ENCODE assay signal across 24 cellular contexts in the genomic region with DNA sequence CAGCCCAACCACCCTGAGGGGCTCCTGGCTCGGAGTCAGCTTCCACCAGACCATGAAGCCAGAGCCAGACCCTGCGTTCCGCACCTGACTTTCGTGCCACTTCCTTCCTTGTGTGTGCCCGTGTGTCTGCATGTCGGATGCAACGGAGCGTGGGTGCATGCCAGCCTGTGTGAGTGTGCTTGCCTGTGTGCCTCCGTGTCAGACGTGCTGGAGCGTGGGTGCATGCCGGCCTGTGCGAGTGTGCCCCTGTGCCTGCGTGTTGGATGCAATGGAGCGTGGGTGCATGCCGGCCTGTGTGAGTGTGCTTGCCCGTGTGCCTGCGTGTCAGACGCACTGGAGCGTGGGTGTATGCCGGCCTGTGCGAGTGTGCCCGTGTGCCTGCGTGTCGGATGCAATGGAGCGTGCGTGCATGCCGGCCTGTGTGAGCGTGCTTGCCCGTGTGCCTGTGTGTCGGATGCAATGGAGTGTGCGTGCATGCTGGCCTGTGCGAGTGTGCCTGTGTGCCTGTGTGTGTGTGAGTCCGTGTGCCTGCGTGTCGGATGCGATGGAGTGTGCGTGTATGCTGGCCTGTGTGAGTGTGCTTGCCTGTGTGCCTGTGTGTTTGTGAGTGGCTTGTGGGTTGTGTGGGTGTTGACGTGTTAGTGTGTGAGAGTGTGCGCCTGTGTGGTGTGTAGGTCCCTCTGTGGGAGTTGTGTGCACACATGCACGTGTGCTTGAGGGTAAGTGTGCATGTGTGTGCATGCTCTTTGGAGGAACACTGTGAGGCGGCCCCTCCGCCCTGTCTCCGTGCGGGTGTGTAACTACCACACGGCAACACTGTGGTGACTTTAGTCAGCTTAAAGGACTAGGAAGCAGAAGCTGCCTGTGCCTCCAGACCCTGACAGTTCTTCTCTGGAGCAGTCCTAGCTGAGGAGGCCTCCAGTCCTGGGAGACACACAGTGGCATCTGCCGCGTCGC. TPM values are rescaled to one million over a fixed set of nuclear protein-coding genes. Genes with fewer than 3 reads are reported as not detected.
DNase-seq lines count a peak whose midpoint lies in the region; ATAC-seq and TF ChIP-seq lines count a peak whose summit lies in the region.
"Had no signal": no experiment of that assay in that cellular context is flagged by ENCODE, and none has a peak within 500 bp of the region (broad histone marks: within the 10 kb centered on the region; RNA-seq: fewer than 3 reads in every experiment).

No MANE protein-coding gene starts in this region.

- intact Hi-C loops in dorsolateral prefrontal cortex (cut with DNase I) (no loop called here), A673 (cut with micrococcal nuclease; ENCODE audit: unreplicated experiment) (no loop called here), MCF 10A (cut with micrococcal nuclease) (no loop called here)

- TF ChIP-seq CTCF in dorsolateral prefrontal cortex (IDR thresholded peaks at IDR 0.05 in 54 of 56, conservative IDR thresholded peaks at IDR 0.05 in 2 of 56; ENCODE audit: low read depth in 1 of 56, partially characterized antibody in 56 of 56) (no peak), upper lobe of left lung (IDR thresholded peaks at IDR 0.05) (no peak), A673 (conservative IDR thresholded peaks at IDR 0.05; ENCODE audit: low read depth, low read length) (no peak), MCF 10A (IDR thresholded peaks at IDR 0.05; ENCODE audit: unreplicated experiment) (no peak)

- ATAC-seq in naive B cell (ENCODE audit: low read depth in 2 of 2) = peak; percentile 56 to 80
- peak in 1 of 2 donors; percentile 39 for ATAC-seq in upper lobe of left lung (ENCODE audit: low FRiP score in 2 of 2)
- ATAC-seq: foreskin keratinocyte; stimulated activated memory B cell treated with anti-CD40 and anti-IgM and Interleukin-4, amounts not matched to agents 10 μg/mL and 1 μg/mL and 100 μg/mL, for 72 hours had no signal

- no peaks in the 10 kb centered on the region for H3K27me3 ChIP-seq in dorsolateral prefrontal cortex
- no peaks in the 10 kb centered on the region for H3K27me3 ChIP-seq in upper lobe of left lung
- no peaks in the 10 kb centered on the region for H3K27me3 ChIP-seq in A673 (replicated peaks; ENCODE audit: insufficient read depth, low read depth, low read length, poor library complexity)
- no peaks in the 10 kb centered on the region for H3K27me3 ChIP-seq in CD8-positive, alpha-beta memory T cell (ENCODE audit: insufficient read depth, low read length, poor library complexity, severe bottlenecking)
- H3K27me3 ChIP-seq: foreskin keratinocyte, tibial nerve had no signal

- peaks cover 15 to 24% (median 23%) of the 10 kb centered on the region in 3 donors for H3K4me1 Mint-ChIP-seq in naive B cell
- no peaks in the 10 kb centered on the region for H3K4me1 Mint-ChIP-seq in CD8-positive, alpha-beta memory T cell
- no peaks in the 10 kb centered on the region for H3K4me1 Mint-ChIP-seq in MCF 10A (ENCODE audit: insufficient read depth, unreplicated experiment)
- H3K4me1 Mint-ChIP-seq: activated naive CD4-positive, alpha-beta T cell treated with anti-CD3 and anti-CD28 coated beads, Interleukin-2, amount 50 U/mL, for 24 hours; CD4-positive, CD25-positive, alpha-beta regulatory T cell had no signal

- DNase-seq in activated effector memory CD4-positive, alpha-beta T cell treated with anti-CD3 and anti-CD28 coated beads, Interleukin-2, amount 50 U/mL, for 16 hours = peak; percentile 37
- no peak for DNase-seq in activated effector memory CD4-positive, alpha-beta T cell treated with Interleukin-2 at 50 U/mL for 16 hours
- DNase-seq in dorsolateral prefrontal cortex = peak in 8 of 10 donors; percentile 20 to 61 (median 38)
- no peak for DNase-seq in naive B cell
- peak; percentile 18 to 71 for DNase-seq in upper lobe of left lung
- no peak for DNase-seq in A673 (ENCODE audit: low spot score)
- no peak for DNase-seq in CD8-positive, alpha-beta memory T cell
- DNase-seq in MCF 10A (ENCODE audit: unreplicated experiment) = no peak
- DNase-seq: activated CD4-positive, alpha-beta T cell treated with anti-CD3 and anti-CD28 coated beads for 4 hours; CD4-positive, CD25-positive, alpha-beta regulatory T cell; DMS53; foreskin keratinocyte; NCI-H1694; NCI-H2227 treated with DMSO at 0.1 percent for 48 hours; SW 1271 had no signal

- no peak for TF ChIP-seq EP300 in upper lobe of left lung (IDR thresholded peaks at IDR 0.05)

- H3K27ac Mint-ChIP-seq in naive B cell (peak overlapping the region in 3 of 6 donors; percentile 7 to 88 (median 80)), MCF 10A (ENCODE audit: low read depth, unreplicated experiment) (no peak overlapping the region)
- peak overlapping the region in 1 of 8 donors; percentile 64 for H3K27ac Mint-ChIP-seq in CD8-positive, alpha-beta memory T cell
- H3K27ac Mint-ChIP-seq: activated naive CD4-positive, alpha-beta T cell treated with anti-CD3 and anti-CD28 coated beads, Interleukin-2, amount 50 U/mL, for 24 hours; CD4-positive, CD25-positive, alpha-beta regulatory T cell; dendritic cell treated with granulocyte-macrophage colony-stimulating factor and Interleukin-4, amounts not matched to agents 40 ng/mL and 50 ng/mL, for 4 days; stimulated activated memory B cell treated with anti-CD40 and anti-IgM and Interleukin-4, amounts not matched to agents 10 μg/mL and 1 μg/mL and 100 μg/mL, for 72 hours had no signal

- H3K4me1 ChIP-seq in upper lobe of left lung (no peaks in the 10 kb centered on the region), A673 (ENCODE audit: insufficient read depth, low read length, poor library complexity, severe bottlenecking) (no peaks in the 10 kb centered on the region)
- H3K4me1 ChIP-seq in CD8-positive, alpha-beta memory T cell (ENCODE audit: insufficient read depth, low read length) = no peaks in the 10 kb centered on the region
- H3K4me1 ChIP-seq: A549, foreskin keratinocyte, prostate gland, tibial nerve had no signal

- 82 to 85% methylated on average over 44 to 49 of the region's 49 CpGs for WGBS in upper lobe of left lung, 2 donors

- CTCF ChIA-PET in A673 (lab: Charles Lee) = no interaction called here
- CTCF ChIA-PET in CD8-positive, alpha-beta memory T cell (lab: Charles Lee) = no interaction called here
- CTCF ChIA-PET in MCF 10A (lab: Yijun Ruan, JAX) = no interaction called here

- peaks cover 0 to 7% (median 6%) of the 10 kb centered on the region in 3 donors for H3K27me3 Mint-ChIP-seq in naive B cell
- H3K27me3 Mint-ChIP-seq in CD8-positive, alpha-beta memory T cell = no peaks in the 10 kb centered on the region
- H3K27me3 Mint-ChIP-seq in MCF 10A (ENCODE audit: insufficient read depth, unreplicated experiment) = no peaks in the 10 kb centered on the region
- H3K27me3 Mint-ChIP-seq: activated naive CD4-positive, alpha-beta T cell treated with anti-CD3 and anti-CD28 coated beads, Interleukin-2, amount 50 U/mL, for 24 hours; CD4-positive, CD25-positive, alpha-beta regulatory T cell had no signal

- BruUV-seq in A673 (replicated peaks; lab: Mats Ljungman, UMichigan) (no TSS peak), MCF 10A (replicated peaks; lab: Mats Ljungman, UMichigan) (no TSS peak)

- H3K27ac ChIP-seq in dorsolateral prefrontal cortex (peak overlapping the region in 13 of 59 donors; percentile 4 to 62 (median 26)), upper lobe of left lung (no peak overlapping the region), A673 (ENCODE audit: low read depth, low read length, poor library complexity, severe bottlenecking) (no peak overlapping the region)
- no peak overlapping the region for H3K27ac ChIP-seq in CD8-positive, alpha-beta memory T cell (ENCODE audit: low read depth, low read length)
- H3K27ac ChIP-seq: A549, epithelial cell of prostate, foreskin keratinocyte, prostate gland, RWPE1, tibial nerve had no signal

- peak overlapping the region in 3 of 8 donors; percentile 44 to 67 (median 63) for H3K4me3 Mint-ChIP-seq in naive B cell
- no peak overlapping the region for H3K4me3 Mint-ChIP-seq in CD8-positive, alpha-beta memory T cell
- no peak overlapping the region for H3K4me3 Mint-ChIP-seq in MCF 10A (ENCODE audit: unreplicated experiment)
- H3K4me3 Mint-ChIP-seq: activated naive CD4-positive, alpha-beta T cell treated with anti-CD3 and anti-CD28 coated beads, Interleukin-2, amount 50 U/mL, for 24 hours; CD4-positive, CD25-positive, alpha-beta regulatory T cell; dendritic cell treated with granulocyte-macrophage colony-stimulating factor and Interleukin-4, amounts not matched to agents 40 ng/mL and 50 ng/mL, for 4 days; stimulated activated memory B cell treated with anti-CD40 and anti-IgM and Interleukin-4, amounts not matched to agents 10 μg/mL and 1 μg/mL and 100 μg/mL, for 72 hours had no signal

- H3K9me3 ChIP-seq in upper lobe of left lung (peaks cover 0 to 4% (median 0%) of the 10 kb centered on the region in 4 donors), A673 (ENCODE audit: low read depth, low read length, poor library complexity, severe bottlenecking) (no peaks in the 10 kb centered on the region)
- no peaks in the 10 kb centered on the region for H3K9me3 ChIP-seq in CD8-positive, alpha-beta memory T cell (ENCODE audit: low read length)
- H3K9me3 ChIP-seq: A549, prostate gland had no signal

- H3K36me3 Mint-ChIP-seq in naive B cell (no peaks in the 10 kb centered on the region), MCF 10A (ENCODE audit: insufficient read depth, unreplicated experiment) (no peaks in the 10 kb centered on the region)
- no peaks in the 10 kb centered on the region for H3K36me3 Mint-ChIP-seq in CD8-positive, alpha-beta memory T cell
- H3K36me3 Mint-ChIP-seq: activated naive CD4-positive, alpha-beta T cell treated with anti-CD3 and anti-CD28 coated beads, Interleukin-2, amount 50 U/mL, for 24 hours; CD4-positive, CD25-positive, alpha-beta regulatory T cell; stimulated activated memory B cell treated with anti-CD40 and anti-IgM and Interleukin-4, amounts not matched to agents 10 μg/mL and 1 μg/mL and 100 μg/mL, for 72 hours had no signal

- peaks cover 0 to 2% (median 0%) of the 10 kb centered on the region in 7 donors for H3K9me3 Mint-ChIP-seq in naive B cell
- H3K9me3 Mint-ChIP-seq in CD8-positive, alpha-beta memory T cell = no peaks in the 10 kb centered on the region
- H3K9me3 Mint-ChIP-seq in MCF 10A (ENCODE audit: unreplicated experiment) = no peaks in the 10 kb centered on the region
- H3K9me3 Mint-ChIP-seq: activated naive CD4-positive, alpha-beta T cell treated with anti-CD3 and anti-CD28 coated beads, Interleukin-2, amount 50 U/mL, for 24 hours; dendritic cell treated with granulocyte-macrophage colony-stimulating factor and Interleukin-4, amounts not matched to agents 40 ng/mL and 50 ng/mL, for 4 days; stimulated activated memory B cell treated with anti-CD40 and anti-IgM and Interleukin-4, amounts not matched to agents 10 μg/mL and 1 μg/mL and 100 μg/mL, for 72 hours had no signal

- no peak for TF ChIP-seq POLR2A in upper lobe of left lung (IDR thresholded peaks at IDR 0.05)

- H3K4me3 ChIP-seq in dorsolateral prefrontal cortex (no peak overlapping the region), upper lobe of left lung (no peak overlapping the region), A673 (ENCODE audit: low read depth, low read length, poor library complexity, severe bottlenecking) (no peak overlapping the region)
- no peak overlapping the region for H3K4me3 ChIP-seq in CD8-positive, alpha-beta memory T cell (ENCODE audit: low read length)
- H3K4me3 ChIP-seq: A549, lung, prostate gland, tibial nerve had no signal

- no peaks in the 10 kb centered on the region for H3K36me3 ChIP-seq in upper lobe of left lung
- H3K36me3 ChIP-seq in A673 (ENCODE audit: insufficient read depth, low read length, poor library complexity, severe bottlenecking) = no peaks in the 10 kb centered on the region
- no peaks in the 10 kb centered on the region for H3K36me3 ChIP-seq in CD8-positive, alpha-beta memory T cell (ENCODE audit: insufficient read depth, low read length)
- H3K36me3 ChIP-seq: prostate gland, tibial nerve had no signal

- POLR2A ChIA-PET in A673 (lab: Charles Lee; ENCODE audit: low non-redundant PET) (no interaction called here), MCF 10A (lab: Yijun Ruan, JAX) (interaction anchor here (0.6 kb wide), 1 partner anchor 137 kb away, joined by 3 read pairs; no protein-coding TSS in a partner anchor)
- POLR2A ChIA-PET in CD8-positive, alpha-beta memory T cell (lab: Charles Lee) = no interaction called here

RNA-seq across cellular contexts. Expression of a gene that starts 28.0 kb away (rescaled TPM):
- total RNA-seq in dorsolateral prefrontal cortex (100 to 1,000 TPM in 74 of 120 experiments, 10 to 100 TPM in 46; 44.0 to 154 (median 107) TPM), upper lobe of left lung (10 to 100 TPM in 4 of 6 donors, 1 to 10 TPM in 2; 7.1 to 30.3 (median 15.5) TPM), A673 (2021) (not detected in 2 replicates), MCF 10A (2022) (2.1 and 2.4 TPM in 2 replicates)
- under 1 TPM in 3 of 6 donors, not detected in 3; 0.04 to 0.08 (median 0.08) TPM for polyA plus RNA-seq in naive B cell (ENCODE audit: low read depth in 6 of 6)
- not detected for total RNA-seq in CD8-positive, alpha-beta memory T cell
- 0.05 TPM for polyA plus RNA-seq in CD8-positive, alpha-beta memory T cell
- polyA plus RNA-seq: CD4-positive, CD25-positive, alpha-beta regulatory T cell had no signal

RNA-seq across cellular contexts. Expression of a gene that starts 44.3 kb away (rescaled TPM):
- 10 to 100 TPM; 11.7 to 48.6 (median 31.6) TPM for total RNA-seq in dorsolateral prefrontal cortex
- not detected for polyA plus RNA-seq in naive B cell (ENCODE audit: low read depth in 6 of 6)
- 1 to 10 TPM in 1 of 6 donors, under 1 TPM in 4, not detected in 1; 0.30 to 1.0 (median 0.39) TPM for total RNA-seq in upper lobe of left lung
- total RNA-seq in A673 (2021) = 0.82 and 0.87 TPM in 2 replicates
- not detected for total RNA-seq in CD8-positive, alpha-beta memory T cell
- not detected for polyA plus RNA-seq in CD8-positive, alpha-beta memory T cell
- total RNA-seq in MCF 10A (2022) = not detected in 2 replicates
- total RNA-seq: CD4-positive, CD25-positive, alpha-beta regulatory T cell; foreskin keratinocyte had no signal
- polyA plus RNA-seq: A549; CD4-positive, CD25-positive, alpha-beta regulatory T cell; foreskin keratinocyte had no signal

Comparison
In these comparisons a context has a peak if more than half of its experiments do, and no peak if none do; other contexts are left out.
1. DNase-seq: peak in activated effector memory CD4-positive, alpha-beta T cell treated with anti-CD3 and anti-CD28 coated beads, Interleukin-2, amount 50 U/mL, for 16 hours (single experiment), dorsolateral prefrontal cortex (8 of 10) and upper lobe of left lung (2 of 2); none in activated effector memory CD4-positive, alpha-beta T cell treated with Interleukin-2 at 50 U/mL for 16 hours (single experiment), naive B cell (single experiment), A673 (single experiment), CD8-positive, alpha-beta memory T cell (0 of 5) and MCF 10A (single experiment).